ENCODE assay signal across 8 cellular contexts in the genomic region with DNA sequence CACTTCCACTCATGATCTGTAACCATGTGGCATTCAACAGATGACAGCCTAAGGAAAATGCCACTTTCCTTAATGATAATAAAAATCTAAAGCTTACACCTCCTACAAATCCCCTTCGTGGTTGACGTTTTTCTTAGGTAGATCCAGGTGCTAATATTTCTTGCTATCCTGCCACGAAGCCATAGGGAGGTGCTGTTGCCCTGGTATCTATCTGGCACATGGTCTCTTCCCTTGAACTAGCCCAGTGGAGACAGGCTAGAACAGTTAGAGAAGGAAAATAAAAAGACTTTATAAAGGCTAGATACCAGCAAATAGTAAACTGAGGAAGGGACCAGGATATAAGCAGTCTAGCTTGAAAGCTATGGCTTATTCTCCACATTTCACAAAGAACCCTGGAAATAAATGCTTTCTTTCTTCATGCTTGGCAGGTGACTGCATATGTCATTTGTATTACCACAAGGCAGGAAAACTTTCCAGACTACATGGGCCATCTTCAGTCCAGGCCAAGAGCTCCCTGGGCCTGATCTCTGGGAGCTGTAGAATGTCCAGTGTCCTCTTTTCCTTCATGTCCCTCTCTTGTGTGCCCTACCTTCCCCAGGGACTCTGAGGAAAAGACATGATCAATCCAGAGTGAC. TPM values are rescaled to one million over a fixed set of nuclear protein-coding genes. Genes with fewer than 3 reads are reported as not detected.
DNase-seq lines count a peak whose midpoint lies in the region; ATAC-seq and TF ChIP-seq lines count a peak whose summit lies in the region.

No MANE protein-coding gene starts in this region.

- no peaks in the 10 kb centered on the region for H3K36me3 ChIP-seq in mucosa of descending colon (ENCODE audit: low read depth)

- TF ChIP-seq CTCF in brain (conservative IDR thresholded peaks at IDR 0.05), result peak; percentile 53 to 66
- no peak for TF ChIP-seq CTCF in mucosa of descending colon (IDR thresholded peaks at IDR 0.05)

- no peaks in the 10 kb centered on the region for H3K9me3 Mint-ChIP-seq in brain

- H3K4me1 Mint-ChIP-seq in brain, result no peaks in the 10 kb centered on the region

- DNase-seq in AG08396 (ENCODE audit: low spot score), result peak; percentile 19
- DNase-seq in NCI-H2029 treated with DMSO at 0.1 percent for 48 hours (lab: John Stamatoyannopoulos, UW), result peak; percentile 70
- peak in 1 of 3 donors; percentile 45 for DNase-seq in mucosa of descending colon
- DNase-seq in stimulated activated CD4-positive, alpha-beta T cell treated with anti-CD3 and anti-CD28 coated beads, Interleukin-2, amount 100 ng/mL, for 48 hours, result no peak

- no peak overlapping the region for H3K27ac Mint-ChIP-seq in brain

- H3K27me3 Mint-ChIP-seq in brain, result peaks cover 4% of the 10 kb centered on the region

- H3K36me3 Mint-ChIP-seq in brain, result no peaks in the 10 kb centered on the region

- peak; percentile 70 for ATAC-seq in GM18867 (IDR thresholded peaks at IDR 0.05; ENCODE audit: unreplicated experiment)
- peak; percentile 91 for ATAC-seq in mucosa of descending colon
- no peak for ATAC-seq in HG03439 (IDR thresholded peaks at IDR 0.05; ENCODE audit: unreplicated experiment)
- no peak for ATAC-seq in GM21360 (IDR thresholded peaks at IDR 0.05; ENCODE audit: unreplicated experiment)

- no peaks in the 10 kb centered on the region for H3K4me1 ChIP-seq in mucosa of descending colon (ENCODE audit: low read depth)

- H3K9me3 ChIP-seq in mucosa of descending colon, result no peaks in the 10 kb centered on the region

- intact Hi-C loops in mucosa of descending colon (cut with DNase I, micrococcal nuclease), result no loop called here

- no peak overlapping the region for H3K4me3 ChIP-seq in mucosa of descending colon

- no peak overlapping the region for H3K4me3 Mint-ChIP-seq in brain

RNA-seq across cellular contexts. Expression of gene SPIC, which starts 15.3 kb away (rescaled TPM):
- polyA plus RNA-seq in brain (ENCODE audit: insufficient read depth, low read depth, low replicate concordance), result not detected
- not detected for total RNA-seq in mucosa of descending colon

Comparison
In these comparisons a context has a peak if more than half of its experiments do, and no peak if none do; other contexts are left out.
1. DNase-seq: peak in AG08396 (single experiment) and NCI-H2029 treated with DMSO at 0.1 percent for 48 hours (single experiment); none in stimulated activated CD4-positive, alpha-beta T cell treated with anti-CD3 and anti-CD28 coated beads, Interleukin-2, amount 100 ng/mL, for 48 hours (0 of 2).
2. ATAC-seq: peak in GM18867 (single experiment) and mucosa of descending colon (single experiment); none in HG03439 (single experiment) and GM21360 (single experiment).